ENCODE assay signal across 16 cellular contexts in genomic region chr10:3074145-3074665, GRCh38. TPM values are rescaled to one million over a fixed set of nuclear protein-coding genes. Genes with fewer than 3 reads are reported as not detected.
DNase-seq lines count a peak whose midpoint lies in the region; ATAC-seq and TF ChIP-seq lines count a peak whose summit lies in the region.
"Had no signal": no experiment of that assay in that cellular context is flagged by ENCODE, and none has a peak within 500 bp of the region (broad histone marks: within the 10 kb centered on the region; RNA-seq: fewer than 3 reads in every experiment).

No MANE protein-coding gene starts in this region.

- TF ChIP-seq CTCF in Calu3 (IDR thresholded peaks at IDR 0.05; ENCODE audit: unreplicated experiment) (no peak), Panc1 (IDR thresholded peaks at IDR 0.05) (no peak), chondrocyte (IDR thresholded peaks at IDR 0.05) (no peak), CD14-positive monocyte (IDR thresholded peaks at IDR 0.05) (no peak)

- H3K27ac ChIP-seq in Panc1 (ENCODE audit: low read length), result peak overlapping the region; percentile 75
- H3K27ac ChIP-seq: psoas muscle had no signal

- H3K4me3 Mint-ChIP-seq in Calu3 (ENCODE audit: low read depth, unreplicated experiment) (no peak overlapping the region), chondrocyte (ENCODE audit: unreplicated experiment) (no peak overlapping the region), CD14-positive monocyte (no peak overlapping the region)

- H3K4me1 Mint-ChIP-seq in Calu3 (ENCODE audit: low read depth, unreplicated experiment) (peaks cover 80% of the 10 kb centered on the region), chondrocyte (ENCODE audit: low read depth) (peaks cover 69% of the 10 kb centered on the region), CD14-positive monocyte (peaks cover 9% of the 10 kb centered on the region)

- peaks cover 82% of the 10 kb centered on the region for H3K36me3 Mint-ChIP-seq in Calu3 (ENCODE audit: insufficient read depth, unreplicated experiment)
- peaks cover 16% of the 10 kb centered on the region for H3K36me3 Mint-ChIP-seq in chondrocyte (ENCODE audit: low read depth)
- H3K36me3 Mint-ChIP-seq in CD14-positive monocyte, result peaks cover 12% of the 10 kb centered on the region in 2 donors

- ATAC-seq in Panc1, result 0 out of 2 replicates have a peak, but pooled peaks have one; percentile 3
- peak; percentile 66 for ATAC-seq in left lobe of liver
- ATAC-seq in HG03354 (IDR thresholded peaks at IDR 0.05; ENCODE audit: poor library complexity, severe bottlenecking, unreplicated experiment), result no peak
- ATAC-seq: psoas muscle had no signal

- H3K36me3 ChIP-seq in Panc1 (ENCODE audit: control insufficient read depth, insufficient read depth, low read length), result peaks cover 2% of the 10 kb centered on the region; the same call in 1 of the 2 replicates

- H3K9me3 Mint-ChIP-seq in Calu3 (ENCODE audit: low read depth, unreplicated experiment) (no peaks in the 10 kb centered on the region), chondrocyte (ENCODE audit: low read depth) (no peaks in the 10 kb centered on the region), CD14-positive monocyte (peaks cover 0 to 2% (median 0%) of the 10 kb centered on the region in 7 donors)

- H3K27ac Mint-ChIP-seq in Calu3 (ENCODE audit: unreplicated experiment) (peak overlapping the region; percentile 78), chondrocyte (ENCODE audit: unreplicated experiment) (peak overlapping the region; percentile 57), CD14-positive monocyte (peak overlapping the region in 1 of 7 donors; percentile 14)

- H3K27me3 ChIP-seq in Panc1 (ENCODE audit: control insufficient read depth, insufficient read depth, low read length), result no peaks in the 10 kb centered on the region

- H3K9me3 ChIP-seq in Panc1 (ENCODE audit: control insufficient read depth, insufficient read depth, low read depth, low read length), result no peaks in the 10 kb centered on the region
- H3K9me3 ChIP-seq: psoas muscle had no signal

- intact Hi-C loops in Calu3 (cut with micrococcal nuclease; ENCODE audit: unreplicated experiment), result loop anchor here (5.0 kb wide), 1 partner anchor 33 kb away; no protein-coding TSS in a partner anchor
- intact Hi-C loops in Panc1 (cut with micrococcal nuclease; ENCODE audit: unreplicated experiment), result no loop called here
- intact Hi-C loops in CD14-positive monocyte (cut with micrococcal nuclease), result no loop called here

- in situ Hi-C loops in Panc1 (cut with HindIII; ENCODE audit: low pct_unique_long_range_greater_than_20kb, low sequenced_read_pairs), result no loop called here

- H3K4me1 ChIP-seq in Panc1 (ENCODE audit: control insufficient read depth, insufficient read depth, low read length), result peaks cover 76% of the 10 kb centered on the region
- H3K4me1 ChIP-seq: psoas muscle had no signal

- H3K27me3 Mint-ChIP-seq in Calu3 (ENCODE audit: unreplicated experiment) (no peaks in the 10 kb centered on the region), chondrocyte (ENCODE audit: low read depth) (no peaks in the 10 kb centered on the region), CD14-positive monocyte (ENCODE audit: low read depth in 3 of 3) (peaks cover 1 to 2% (median 2%) of the 10 kb centered on the region in 3 donors)

- CTCF ChIA-PET in Calu3 (lab: Charles Lee), result interaction anchor here (1.4 kb wide), 1 partner anchor 17 kb away, joined by 3 read pairs; no protein-coding TSS in a partner anchor
- CTCF ChIA-PET in Panc1 (lab: Charles Lee), result no interaction called here

- DNase-seq in Calu3 (no peak), Panc1 (ENCODE audit: low read depth, low spot score) (no peak), chondrocyte (ENCODE audit: low spot score) (no peak), left lobe of liver (ENCODE audit: low spot score) (peak; percentile 36), activated gamma-delta T cell (lab: John Stamatoyannopoulos, UW) (no peak), NCI-H1694 (lab: John Stamatoyannopoulos, UW) (no peak), CD14-positive monocyte (ENCODE audit: low spot score) (no peak)
- DNase-seq: activated CD4-positive, alpha-beta T cell treated with anti-CD3 and anti-CD28 coated beads, Interleukin-2, amount 50 U/mL, for 48 hours; activated gamma-delta T cell treated with Interleukin-2 at 50 U/mL for 16 hours; AML-193; head of caudate nucleus; NCI-H1105; NCI-H524; psoas muscle; T1000 had no signal

- BruUV-seq in Calu3 (replicated peaks; lab: Mats Ljungman, UMichigan), result no TSS peak
- no TSS peak for BruUV-seq in Panc1 (replicated peaks; lab: Mats Ljungman, UMichigan)

- no peak overlapping the region for H3K4me3 ChIP-seq in Panc1 (ENCODE audit: low read depth in 2 of 2, low read length in 2 of 2)
- H3K4me3 ChIP-seq: psoas muscle had no signal

- POLR2A ChIA-PET in Panc1 (lab: Charles Lee), result no interaction called here

RNA-seq across cellular contexts. Expression of gene PFKP, which starts 6.9 kb away (rescaled TPM):
- total RNA-seq in Calu3 (2022), result 253 and 272 TPM in 2 replicates
- 232 TPM for total RNA-seq in Panc1 (2021; ENCODE audit: unreplicated experiment)
- 436 TPM for polyA plus RNA-seq in Panc1 (2012; ENCODE audit: insufficient read length)
- 151 to 188 TPM (median 182 TPM) in 3 replicates for total RNA-seq in chondrocyte
- total RNA-seq in left lobe of liver, result 4.3 TPM
- polyA plus RNA-seq in CD14-positive monocyte, result 1 to 10 TPM; 6.5 to 8.1 TPM

Comparison
In these comparisons a context has a peak if more than half of its experiments do, and no peak if none do; other contexts are left out.
1. RNA of gene PFKP, which starts 6.9 kb away (total RNA-seq): 253 to 272 TPM in Calu3, 232 TPM in Panc1 (single experiment) and 151 to 188 TPM in chondrocyte; 4.3 TPM in left lobe of liver (single experiment); every median in the first group is over 10 times any median in the second.